1 cellular context compared by ENCODE assay signal in genomic region chr22:50485221-50486131, GRCh38.
TF ChIP-seq lines count a peak whose summit lies in the region.

No MANE protein-coding gene starts in this region.

TF ChIP-seq in K562, 482 proteins besides CTCF, POLR2A, EP300 and RAD21 (continued from another document and continues in another):
- TF ChIP-seq IFI16 (CRISPR knock-in tag; IDR thresholded peaks at IDR 0.05) (no peak), XRCC4 (IDR thresholded peaks at IDR 0.05; ENCODE audit: extremely low read depth, insufficient read depth, insufficient read length) (no peak), ZNF764 (CRISPR knock-in tag; IDR thresholded peaks at IDR 0.05; ENCODE audit: low read depth) (no peak), ERF (CRISPR knock-in tag; IDR thresholded peaks at IDR 0.05) (no peak), STAT6 (CRISPR knock-in tag; IDR thresholded peaks at IDR 0.05) (no peak), ZNF12 (CRISPR knock-in tag; IDR thresholded peaks at IDR 0.05) (no peak), ZC3H11A (IDR thresholded peaks at IDR 0.05; ENCODE audit: low read depth, low read length) (no peak), EWSR1 (IDR thresholded peaks at IDR 0.05; ENCODE audit: borderline replicate concordance, low read depth, partially characterized antibody) (no peak), ZNF41 (CRISPR knock-in tag; conservative IDR thresholded peaks at IDR 0.05) (no peak), GTF2A2 (tag; IDR thresholded peaks at IDR 0.05) (no peak), ZNF239 (CRISPR knock-in tag; IDR thresholded peaks at IDR 0.05) (no peak), CREB3 (tag; conservative IDR thresholded peaks at IDR 0.05; ENCODE audit: low read depth) (no peak), IRF1 (CRISPR knock-in tag; IDR thresholded peaks at IDR 0.05; ENCODE audit: borderline replicate concordance) (no peak), FUS (optimal IDR thresholded peaks at IDR 0.05; ENCODE audit: low read depth, low read length) (no peak), BRCA1 (IDR thresholded peaks at IDR 0.05) (no peak), BRCA1 (CRISPR knock-in tag; IDR thresholded peaks at IDR 0.05) (no peak), ZNF197 (CRISPR knock-in tag; IDR thresholded peaks at IDR 0.05; ENCODE audit: low read depth) (no peak), DNMT1 (IDR thresholded peaks at IDR 0.05) (no peak), MLX (CRISPR knock-in tag; conservative IDR thresholded peaks at IDR 0.05) (no peak), NR2C2 (CRISPR knock-in tag; IDR thresholded peaks at IDR 0.05) (no peak), NR2C2 (tag; IDR thresholded peaks at IDR 0.05) (no peak), TFE3 (CRISPR knock-in tag; IDR thresholded peaks at IDR 0.05) (peak; percentile 75), ZNF561 (CRISPR knock-in tag; conservative IDR thresholded peaks at IDR 0.05) (no peak), CC2D1A (IDR thresholded peaks at IDR 0.05) (no peak), KLF6 (CRISPR knock-in tag; IDR thresholded peaks at IDR 0.05; ENCODE audit: borderline replicate concordance) (no peak), SMARCB1 (IDR thresholded peaks at IDR 0.05; ENCODE audit: insufficient read length, low read depth) (no peak), IRF9 (tag; IDR thresholded peaks at IDR 0.05) (no peak), HES1 (IDR thresholded peaks at IDR 0.05; ENCODE audit: low read depth) (no peak), NFIX (CRISPR knock-in tag; IDR thresholded peaks at IDR 0.05; ENCODE audit: low read depth) (no peak), ZSCAN29 (IDR thresholded peaks at IDR 0.05) (no peak), AFF1 (IDR thresholded peaks at IDR 0.05; ENCODE audit: low read depth in 1 of 2, partially characterized antibody in 2 of 2) (no peak), FOXM1 (IDR thresholded peaks at IDR 0.05; ENCODE audit: low read depth) (no peak), FOXM1 (CRISPR knock-in tag; IDR thresholded peaks at IDR 0.05; ENCODE audit: low read depth) (no peak), ZNF280B (CRISPR knock-in tag; IDR thresholded peaks at IDR 0.05) (no peak), ATF1 (CRISPR knock-in tag; IDR thresholded peaks at IDR 0.05) (no peak), ATF1 (tag; IDR thresholded peaks at IDR 0.05) (no peak), DLX4 (CRISPR knock-in tag; IDR thresholded peaks at IDR 0.05) (no peak), PRDM10 (IDR thresholded peaks at IDR 0.05; ENCODE audit: partially characterized antibody) (no peak), ZBTB33 (CRISPR knock-in tag; IDR thresholded peaks at IDR 0.05) (peak; percentile 78), SNIP1 (IDR thresholded peaks at IDR 0.05; ENCODE audit: low read depth) (no peak), FOXP1 (CRISPR knock-in tag; IDR thresholded peaks at IDR 0.05) (no peak), ZNF707 (CRISPR knock-in tag; conservative IDR thresholded peaks at IDR 0.05) (no peak), RBM22 (IDR thresholded peaks at IDR 0.05; ENCODE audit: low read depth, low read length, poor library complexity, severe bottlenecking) (no peak), RAD51 (IDR thresholded peaks at IDR 0.05; ENCODE audit: borderline replicate concordance, low read depth) (peak; percentile 92), TRIM28 (IDR thresholded peaks at IDR 0.05) (no peak)
